In the genomic region with DNA sequence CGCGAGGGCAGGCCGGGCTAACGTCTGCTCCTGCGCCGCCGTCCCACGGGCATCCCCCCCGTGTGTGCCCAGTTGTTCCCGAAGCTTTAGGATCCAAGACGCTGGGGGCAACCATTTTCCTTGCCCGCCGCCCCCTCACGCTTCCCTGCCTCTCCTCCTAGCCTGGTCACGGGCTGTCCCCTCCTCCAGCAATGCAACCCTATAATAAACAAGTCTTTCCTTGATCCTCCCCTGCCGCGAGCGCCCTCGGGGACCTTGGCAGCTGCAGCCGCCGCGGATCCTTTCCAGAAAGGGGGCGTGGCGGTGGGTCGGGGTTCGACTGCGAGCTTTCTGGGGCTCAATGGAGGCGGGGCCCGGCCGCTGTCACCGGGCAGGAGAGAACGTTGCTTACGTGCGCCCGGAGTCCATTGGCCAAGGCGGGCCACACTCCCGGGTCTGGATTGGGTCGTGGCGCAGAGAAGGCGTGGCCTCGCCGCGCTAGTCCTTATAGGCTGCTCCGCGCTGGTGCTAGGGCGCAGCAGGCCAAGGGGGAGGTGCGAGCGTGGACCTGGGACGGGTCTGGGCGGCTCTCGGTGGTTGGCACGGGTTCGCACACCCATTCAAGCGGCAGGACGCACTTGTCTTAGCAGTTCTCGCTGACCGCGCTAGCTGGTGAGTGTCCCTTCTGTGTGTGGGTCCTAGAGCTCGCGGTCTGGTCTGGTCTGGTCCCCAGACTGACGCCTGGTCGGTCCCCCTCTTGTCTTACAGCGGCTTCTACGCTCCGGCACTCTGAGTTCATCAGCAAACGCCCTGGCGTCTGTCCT, we compare ENCODE assay signal across 1 cellular context.
TF ChIP-seq lines count a peak whose summit lies in the region.

DDIT4 (plus strand) TSS at position 515 of the 803 bp plus-strand sequence. CDS start 293 bp downstream, outside the sequence.

TF ChIP-seq in K562, 482 proteins besides CTCF, POLR2A, EP300 and RAD21 (continued from another document and continues in another):
- TF ChIP-seq ZBTB11 (CRISPR knock-in tag; IDR thresholded peaks at IDR 0.05): no peak
- TF ChIP-seq SIX5 (IDR thresholded peaks at IDR 0.05; ENCODE audit: borderline replicate concordance in 1 of 2, insufficient read depth in 1 of 2, low read depth in 1 of 2, low read length in 2 of 2): no peak
- TF ChIP-seq NONO (IDR thresholded peaks at IDR 0.05; ENCODE audit: low read depth in 2 of 2, low read length in 1 of 2): peak in 1 of 2 experiments; percentile 99; a peak in 2 of 4 replicates
- TF ChIP-seq TAF7 (tag; IDR thresholded peaks at IDR 0.05): peak; percentile 93
- TF ChIP-seq NUFIP1 (IDR thresholded peaks at IDR 0.05; ENCODE audit: partially characterized antibody): no peak
- peak; percentile 66; the same call in 1 of the 2 replicates for TF ChIP-seq ZBTB2 (IDR thresholded peaks at IDR 0.05)
- TF ChIP-seq, protein P1, sequence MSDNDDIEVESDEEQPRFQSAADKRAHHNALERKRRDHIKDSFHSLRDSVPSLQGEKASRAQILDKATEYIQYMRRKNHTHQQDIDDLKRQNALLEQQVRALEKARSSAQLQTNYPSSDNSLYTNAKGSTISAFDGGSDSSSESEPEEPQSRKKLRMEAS (CRISPR knock-in tag; IDR thresholded peaks at IDR 0.05): no peak; the same call in 1 of the 2 replicates
- no peak for TF ChIP-seq BRD4 (IDR thresholded peaks at IDR 0.05)
- TF ChIP-seq ZNF431 (CRISPR knock-in tag; IDR thresholded peaks at IDR 0.05): no peak
- TF ChIP-seq DNMT1 (IDR thresholded peaks at IDR 0.05): peak; percentile 96
- TF ChIP-seq ZNF324 (CRISPR knock-in tag; IDR thresholded peaks at IDR 0.05): peak; percentile 35
- peak; percentile 55 for TF ChIP-seq CHD2 (IDR thresholded peaks at IDR 0.05; ENCODE audit: low read depth, low read length)
- TF ChIP-seq, protein P2, sequence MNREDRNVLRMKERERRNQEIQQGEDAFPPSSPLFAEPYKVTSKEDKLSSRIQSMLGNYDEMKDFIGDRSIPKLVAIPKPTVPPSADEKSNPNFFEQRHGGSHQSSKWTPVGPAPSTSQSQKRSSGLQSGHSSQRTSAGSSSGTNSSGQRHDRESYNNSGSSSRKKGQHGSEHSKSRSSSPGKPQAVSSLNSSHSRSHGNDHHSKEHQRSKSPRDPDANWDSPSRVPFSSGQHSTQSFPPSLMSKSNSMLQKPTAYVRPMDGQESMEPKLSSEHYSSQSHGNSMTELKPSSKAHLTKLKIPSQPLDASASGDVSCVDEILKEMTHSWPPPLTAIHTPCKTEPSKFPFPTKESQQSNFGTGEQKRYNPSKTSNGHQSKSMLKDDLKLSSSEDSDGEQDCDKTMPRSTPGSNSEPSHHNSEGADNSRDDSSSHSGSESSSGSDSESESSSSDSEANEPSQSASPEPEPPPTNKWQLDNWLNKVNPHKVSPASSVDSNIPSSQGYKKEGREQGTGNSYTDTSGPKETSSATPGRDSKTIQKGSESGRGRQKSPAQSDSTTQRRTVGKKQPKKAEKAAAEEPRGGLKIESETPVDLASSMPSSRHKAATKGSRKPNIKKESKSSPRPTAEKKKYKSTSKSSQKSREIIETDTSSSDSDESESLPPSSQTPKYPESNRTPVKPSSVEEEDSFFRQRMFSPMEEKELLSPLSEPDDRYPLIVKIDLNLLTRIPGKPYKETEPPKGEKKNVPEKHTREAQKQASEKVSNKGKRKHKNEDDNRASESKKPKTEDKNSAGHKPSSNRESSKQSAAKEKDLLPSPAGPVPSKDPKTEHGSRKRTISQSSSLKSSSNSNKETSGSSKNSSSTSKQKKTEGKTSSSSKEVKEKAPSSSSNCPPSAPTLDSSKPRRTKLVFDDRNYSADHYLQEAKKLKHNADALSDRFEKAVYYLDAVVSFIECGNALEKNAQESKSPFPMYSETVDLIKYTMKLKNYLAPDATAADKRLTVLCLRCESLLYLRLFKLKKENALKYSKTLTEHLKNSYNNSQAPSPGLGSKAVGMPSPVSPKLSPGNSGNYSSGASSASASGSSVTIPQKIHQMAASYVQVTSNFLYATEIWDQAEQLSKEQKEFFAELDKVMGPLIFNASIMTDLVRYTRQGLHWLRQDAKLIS (CRISPR knock-in tag; IDR thresholded peaks at IDR 0.05): peak; percentile 100; the same call in 1 of the 2 replicates
- TF ChIP-seq DIDO1 (tag; IDR thresholded peaks at IDR 0.05; ENCODE audit: low read depth): no peak
- no peak for TF ChIP-seq GABPA (tag; conservative IDR thresholded peaks at IDR 0.05; ENCODE audit: low read depth)
- TF ChIP-seq XRCC5 (IDR thresholded peaks at IDR 0.05; ENCODE audit: low read depth, low read length): no peak
- TF ChIP-seq, protein P3, sequence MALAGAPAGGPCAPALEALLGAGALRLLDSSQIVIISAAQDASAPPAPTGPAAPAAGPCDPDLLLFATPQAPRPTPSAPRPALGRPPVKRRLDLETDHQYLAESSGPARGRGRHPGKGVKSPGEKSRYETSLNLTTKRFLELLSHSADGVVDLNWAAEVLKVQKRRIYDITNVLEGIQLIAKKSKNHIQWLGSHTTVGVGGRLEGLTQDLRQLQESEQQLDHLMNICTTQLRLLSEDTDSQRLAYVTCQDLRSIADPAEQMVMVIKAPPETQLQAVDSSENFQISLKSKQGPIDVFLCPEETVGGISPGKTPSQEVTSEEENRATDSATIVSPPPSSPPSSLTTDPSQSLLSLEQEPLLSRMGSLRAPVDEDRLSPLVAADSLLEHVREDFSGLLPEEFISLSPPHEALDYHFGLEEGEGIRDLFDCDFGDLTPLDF (CRISPR knock-in tag; IDR thresholded peaks at IDR 0.05): peak; percentile 26; the same call in 1 of the 2 replicates
- TF ChIP-seq ZNF696 (CRISPR knock-in tag; conservative IDR thresholded peaks at IDR 0.05): no peak
- TF ChIP-seq IFI16 (CRISPR knock-in tag; IDR thresholded peaks at IDR 0.05): 0 out of 2 replicates have a peak, but pooled peaks have one; percentile 49
- no peak for TF ChIP-seq FOXM1 (IDR thresholded peaks at IDR 0.05; ENCODE audit: low read depth)
- no peak; the same call in none of the 2 replicates for TF ChIP-seq FOXM1 (CRISPR knock-in tag; IDR thresholded peaks at IDR 0.05; ENCODE audit: low read depth)
- TF ChIP-seq CREB1 (IDR thresholded peaks at IDR 0.05): peak; percentile 73
- TF ChIP-seq CREB1 (CRISPR knock-in tag; IDR thresholded peaks at IDR 0.05): peak; percentile 84; the same call in 1 of the 2 replicates
- TF ChIP-seq ATF1 (CRISPR knock-in tag; IDR thresholded peaks at IDR 0.05): peak; percentile 10; the same call in 1 of the 2 replicates
- peak; percentile 89 for TF ChIP-seq ATF1 (tag; IDR thresholded peaks at IDR 0.05)
- TF ChIP-seq GTF2E2 (tag; IDR thresholded peaks at IDR 0.05): peak; percentile 98
- TF ChIP-seq, protein P4, sequence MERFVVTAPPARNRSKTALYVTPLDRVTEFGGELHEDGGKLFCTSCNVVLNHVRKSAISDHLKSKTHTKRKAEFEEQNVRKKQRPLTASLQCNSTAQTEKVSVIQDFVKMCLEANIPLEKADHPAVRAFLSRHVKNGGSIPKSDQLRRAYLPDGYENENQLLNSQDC (CRISPR knock-in tag; IDR thresholded peaks at IDR 0.05): peak; percentile 90
- TF ChIP-seq, protein P5, sequence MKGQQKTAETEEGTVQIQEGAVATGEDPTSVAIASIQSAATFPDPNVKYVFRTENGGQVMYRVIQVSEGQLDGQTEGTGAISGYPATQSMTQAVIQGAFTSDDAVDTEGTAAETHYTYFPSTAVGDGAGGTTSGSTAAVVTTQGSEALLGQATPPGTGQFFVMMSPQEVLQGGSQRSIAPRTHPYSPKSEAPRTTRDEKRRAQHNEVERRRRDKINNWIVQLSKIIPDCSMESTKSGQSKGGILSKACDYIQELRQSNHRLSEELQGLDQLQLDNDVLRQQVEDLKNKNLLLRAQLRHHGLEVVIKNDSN (CRISPR knock-in tag; IDR thresholded peaks at IDR 0.05): peak; percentile 80
- no peak for TF ChIP-seq ZKSCAN8 (CRISPR knock-in tag; IDR thresholded peaks at IDR 0.05)
- no peak for TF ChIP-seq ZNF133 (CRISPR knock-in tag; IDR thresholded peaks at IDR 0.05)
- TF ChIP-seq CC2D1A (IDR thresholded peaks at IDR 0.05): peak; percentile 33; the same call in 1 of the 2 replicates
- TF ChIP-seq, protein P6, sequence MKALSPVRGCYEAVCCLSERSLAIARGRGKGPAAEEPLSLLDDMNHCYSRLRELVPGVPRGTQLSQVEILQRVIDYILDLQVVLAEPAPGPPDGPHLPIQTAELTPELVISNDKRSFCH (CRISPR knock-in tag; IDR thresholded peaks at IDR 0.05): no peak
- TF ChIP-seq, protein P6 (tag; IDR thresholded peaks at IDR 0.05): peak; percentile 87
- peak; percentile 5; the same call in 1 of the 2 replicates for TF ChIP-seq ZNF717 (CRISPR knock-in tag; IDR thresholded peaks at IDR 0.05)
- TF ChIP-seq THRAP3 (IDR thresholded peaks at IDR 0.05; ENCODE audit: borderline replicate concordance): no peak
- TF ChIP-seq, protein P7, sequence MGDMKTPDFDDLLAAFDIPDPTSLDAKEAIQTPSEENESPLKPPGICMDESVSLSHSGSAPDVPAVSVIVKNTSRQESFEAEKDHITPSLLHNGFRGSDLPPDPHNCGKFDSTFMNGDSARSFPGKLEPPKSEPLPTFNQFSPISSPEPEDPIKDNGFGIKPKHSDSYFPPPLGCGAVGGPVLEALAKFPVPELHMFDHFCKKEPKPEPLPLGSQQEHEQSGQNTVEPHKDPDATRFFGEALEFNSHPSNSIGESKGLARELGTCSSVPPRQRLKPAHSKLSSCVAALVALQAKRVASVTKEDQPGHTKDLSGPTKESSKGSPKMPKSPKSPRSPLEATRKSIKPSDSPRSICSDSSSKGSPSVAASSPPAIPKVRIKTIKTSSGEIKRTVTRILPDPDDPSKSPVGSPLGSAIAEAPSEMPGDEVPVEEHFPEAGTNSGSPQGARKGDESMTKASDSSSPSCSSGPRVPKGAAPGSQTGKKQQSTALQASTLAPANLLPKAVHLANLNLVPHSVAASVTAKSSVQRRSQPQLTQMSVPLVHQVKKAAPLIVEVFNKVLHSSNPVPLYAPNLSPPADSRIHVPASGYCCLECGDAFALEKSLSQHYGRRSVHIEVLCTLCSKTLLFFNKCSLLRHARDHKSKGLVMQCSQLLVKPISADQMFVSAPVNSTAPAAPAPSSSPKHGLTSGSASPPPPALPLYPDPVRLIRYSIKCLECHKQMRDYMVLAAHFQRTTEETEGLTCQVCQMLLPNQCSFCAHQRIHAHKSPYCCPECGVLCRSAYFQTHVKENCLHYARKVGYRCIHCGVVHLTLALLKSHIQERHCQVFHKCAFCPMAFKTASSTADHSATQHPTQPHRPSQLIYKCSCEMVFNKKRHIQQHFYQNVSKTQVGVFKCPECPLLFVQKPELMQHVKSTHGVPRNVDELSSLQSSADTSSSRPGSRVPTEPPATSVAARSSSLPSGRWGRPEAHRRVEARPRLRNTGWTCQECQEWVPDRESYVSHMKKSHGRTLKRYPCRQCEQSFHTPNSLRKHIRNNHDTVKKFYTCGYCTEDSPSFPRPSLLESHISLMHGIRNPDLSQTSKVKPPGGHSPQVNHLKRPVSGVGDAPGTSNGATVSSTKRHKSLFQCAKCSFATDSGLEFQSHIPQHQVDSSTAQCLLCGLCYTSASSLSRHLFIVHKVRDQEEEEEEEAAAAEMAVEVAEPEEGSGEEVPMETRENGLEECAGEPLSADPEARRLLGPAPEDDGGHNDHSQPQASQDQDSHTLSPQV (IDR thresholded peaks at IDR 0.05): no peak
- TF ChIP-seq ETV6 (IDR thresholded peaks at IDR 0.05; ENCODE audit: borderline replicate concordance in 1 of 2, low read depth in 2 of 2, low read length in 1 of 2): no peak
- TF ChIP-seq ETV6 (CRISPR knock-in tag; IDR thresholded peaks at IDR 0.05; ENCODE audit: borderline replicate concordance): peak; percentile 89
- no peak for TF ChIP-seq ZNF3 (CRISPR knock-in tag; IDR thresholded peaks at IDR 0.05)
- TF ChIP-seq OTX1 (CRISPR knock-in tag; IDR thresholded peaks at IDR 0.05): peak; percentile 93
- TF ChIP-seq RFX7 (CRISPR knock-in tag; IDR thresholded peaks at IDR 0.05): 0 out of 2 replicates have a peak, but pooled peaks have one; percentile 51
- TF ChIP-seq SMARCC2 (IDR thresholded peaks at IDR 0.05; ENCODE audit: low read depth): no peak
- peak; percentile 42; the same call in 1 of the 2 replicates for TF ChIP-seq ZNF444 (CRISPR knock-in tag; IDR thresholded peaks at IDR 0.05)
- TF ChIP-seq DLX4 (CRISPR knock-in tag; IDR thresholded peaks at IDR 0.05): no peak
- TF ChIP-seq SMARCA4 (IDR thresholded peaks at IDR 0.05): no peak
- peak; percentile 100 for TF ChIP-seq KLF13 (tag; IDR thresholded peaks at IDR 0.05; ENCODE audit: borderline replicate concordance, low read depth)
- TF ChIP-seq ZNF699 (CRISPR knock-in tag; IDR thresholded peaks at IDR 0.05; ENCODE audit: insufficient replicate concordance): no peak
- TF ChIP-seq GABPB2 (CRISPR knock-in tag; conservative IDR thresholded peaks at IDR 0.05): peak; percentile 95
